8 cellular contexts compared by ENCODE assay signal in genomic region chr4:176319704-176320339, GRCh38. TPM values are rescaled to one million over a fixed set of nuclear protein-coding genes. Genes with fewer than 3 reads are reported as not detected.
DNase-seq lines count a peak whose midpoint lies in the region; ATAC-seq and TF ChIP-seq lines count a peak whose summit lies in the region.

Gene SPCS3 (plus strand): TSS chr4:176319966. CDS start chr4:176320077, 111 bp downstream.

- H3K4me1 ChIP-seq in ACC112 (ENCODE audit: control insufficient read depth, insufficient read depth, low read length, unreplicated experiment): peaks cover 28% of the 10 kb centered on the region
- peaks cover 0 to 9% of the 10 kb centered on the region in 2 donors for H3K4me1 ChIP-seq in breast epithelium

- peak within 1 kb of the TSS; percentile 94 for H2AFZ ChIP-seq in ACC112 (ENCODE audit: low read length, unreplicated experiment)

- H3K27ac ChIP-seq in ACC112 (ENCODE audit: low read depth, low read length) (peak within 1 kb of the TSS; percentile 89), VCaP (peak within 1 kb of the TSS; percentile 90), breast epithelium (peak within 1 kb of the TSS; percentile 96 to 97), skin epidermis (peak within 1 kb of the TSS; percentile 83 to 99 (median 93))

- peaks cover 44% of the 10 kb centered on the region for H3K79me2 ChIP-seq in ACC112 (ENCODE audit: control insufficient read depth, insufficient read depth, low read length, unreplicated experiment)

- H3K9me3 ChIP-seq in breast epithelium (no peaks in the 10 kb centered on the region), iPS-18c (ENCODE audit: control insufficient read depth, insufficient read depth, low read length) (no peaks in the 10 kb centered on the region)

- TF ChIP-seq CTCF in VCaP (conservative IDR thresholded peaks at IDR 0.05): no peak
- no peak for TF ChIP-seq CTCF in breast epithelium (IDR thresholded peaks at IDR 0.05)

- TF ChIP-seq POLR2A in breast epithelium (IDR thresholded peaks at IDR 0.05): peak; percentile 55

- ATAC-seq in GM18870 (IDR thresholded peaks at IDR 0.05; ENCODE audit: unreplicated experiment) (peak; percentile 70), HG03135 (IDR thresholded peaks at IDR 0.05; ENCODE audit: unreplicated experiment) (peak; percentile 92)

- intact Hi-C loops in breast epithelium (cut with DNase I; ENCODE audit: low total_unique reads): no loop called here

- H3K27me3 ChIP-seq in ACC112 (ENCODE audit: insufficient read depth, low read length) (no peaks in the 10 kb centered on the region), breast epithelium (no peaks in the 10 kb centered on the region)

- DNase-seq in NCI-H2196 treated with DMSO at 0.1 percent for 48 hours (lab: John Stamatoyannopoulos, UW; ENCODE audit: unreplicated experiment) (peak; percentile 63), breast epithelium (ENCODE audit: low spot score in 2 of 2) (peak; percentile 93 to 94)

- no peaks in the 10 kb centered on the region for H3K36me3 ChIP-seq in ACC112 (ENCODE audit: insufficient read depth, low read length)
- H3K36me3 ChIP-seq in breast epithelium: no peaks in the 10 kb centered on the region

- H3K4me3 ChIP-seq in ACC112 (ENCODE audit: low read depth, low read length) (peak within 1 kb of the TSS; percentile 95), breast epithelium (peak within 1 kb of the TSS; percentile 86 to 98 (median 94)), iPS-18c (ENCODE audit: insufficient read depth, low read depth, low read length) (peak within 1 kb of the TSS; percentile 72), skin epidermis (peak within 1 kb of the TSS; percentile 68 to 100 (median 95))

RNA-seq across cellular contexts. Expression of gene SPCS3, which starts in this region (rescaled TPM):
- total RNA-seq in breast epithelium: 10 to 100 TPM; 53.1 to 80.2 (median 75.1) TPM

Comparison
In these comparisons a context has a peak if more than half of its experiments do, and no peak if none do; other contexts are left out.
1. Peak in every context shown above with its lines: DNase-seq, ATAC-seq, H3K4me3 ChIP-seq and H3K27ac ChIP-seq.